29 cellular contexts compared by ENCODE assay signal in the genomic region with DNA sequence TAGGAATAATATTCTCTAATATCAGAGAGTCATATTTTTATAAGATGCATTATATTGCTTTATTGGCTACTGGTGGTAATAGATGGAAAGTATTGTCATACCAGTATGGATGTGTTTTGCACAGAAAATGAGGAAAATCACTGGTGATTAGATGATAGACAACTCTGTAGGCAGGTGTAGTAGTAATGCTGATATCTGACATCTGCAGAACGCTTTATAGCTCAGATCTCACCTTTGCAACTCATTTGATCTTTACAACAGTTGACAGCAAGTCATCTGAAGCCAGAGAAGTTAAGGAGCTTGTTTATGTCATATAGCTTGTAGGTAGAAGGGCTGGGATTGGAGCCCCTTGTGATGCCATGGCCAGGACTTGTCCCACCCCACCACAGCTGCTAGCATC.
DNase-seq lines count a peak whose midpoint lies in the region; TF ChIP-seq lines count a peak whose summit lies in the region.
"Had no signal": no experiment of that assay in that cellular context is flagged by ENCODE, and none has a peak within 500 bp of the region (broad histone marks: within the 10 kb centered on the region; RNA-seq: fewer than 3 reads in every experiment).

No MANE protein-coding gene starts in this region.

- H3K9me3 ChIP-seq in neural cell (ENCODE audit: low read length), result no peaks in the 10 kb centered on the region
- H3K9me3 ChIP-seq: A549; BE2C; BLaER1; BLaER1 treated with 17β-estradiol and CSF1 and Interleukin-3, amounts not matched to agents 10 nM and 100 nM; Caco-2 had no signal

- H3K4me3 ChIP-seq in neural cell (ENCODE audit: low read length) (peak overlapping the region; percentile 47), lower leg skin (ENCODE audit: low read depth, poor library complexity, severe bottlenecking) (no peak overlapping the region)
- H3K4me3 ChIP-seq: A549; BLaER1; BLaER1 treated with 17β-estradiol and CSF1 and Interleukin-3, amounts not matched to agents 10 nM and 100 nM had no signal

- H2AFZ ChIP-seq in neural cell (ENCODE audit: low read depth, low read length), result no peak overlapping the region

- peak; percentile 94 for TF ChIP-seq EP300 in neural cell (conservative IDR thresholded peaks at IDR 0.05; ENCODE audit: poor library complexity, severe bottlenecking)

- WGBS in lower leg skin, 2 donors, result 57 to 62% methylated on average over 1 of the region's 1 CpG

- H3K79me2 ChIP-seq in neural cell (replicated peaks; ENCODE audit: insufficient read depth, low read length), result no peaks in the 10 kb centered on the region

- no peaks in the 10 kb centered on the region for H4K20me1 ChIP-seq in neural cell (ENCODE audit: insufficient read depth)
- H4K20me1 ChIP-seq: BLaER1; BLaER1 treated with 17β-estradiol and CSF1 and Interleukin-3, amounts not matched to agents 10 nM and 100 nM had no signal

- peak overlapping the region; percentile 93 for H3K27ac ChIP-seq in neural cell (ENCODE audit: low read length)
- H3K27ac ChIP-seq: 22Rv1; A549; BLaER1; BLaER1 treated with 17β-estradiol and CSF1 and Interleukin-3, amounts not matched to agents 10 nM and 100 nM; C4-2B had no signal

- peak; percentile 8 for TF ChIP-seq RAD21 in neural cell (conservative IDR thresholded peaks at IDR 0.05)

- no peaks in the 10 kb centered on the region for H3F3A ChIP-seq in neural cell (ENCODE audit: insufficient read depth, low read length, poor library complexity, severe bottlenecking)

- H3K9me2 ChIP-seq in neural cell (ENCODE audit: insufficient read depth, low read length), result no peaks in the 10 kb centered on the region

- intact Hi-C loops in lower leg skin (cut with DNase I; ENCODE audit: low total_unique reads), result no loop called here

- DNase-seq in putamen (ENCODE audit: low spot score), result peak; percentile 57
- no peak for DNase-seq in lower leg skin (ENCODE audit: low spot score in 2 of 2)
- DNase-seq in NCI-H1436 treated with DMSO at 0.1 percent for 48 hours (lab: John Stamatoyannopoulos, UW), result no peak
- DNase-seq: 8988T; ACHN; AML-193; BE2C; C1 segment of cervical spinal cord; Caco-2; Calu3; CD4-positive, alpha-beta memory T cell; CD4-positive, alpha-beta T cell; CD4-positive, CD25-positive, alpha-beta regulatory T cell; CD8-positive, alpha-beta memory T cell; CD8-positive, alpha-beta T cell; COR-L47; DMS 273 treated with DMSO at 0.1 percent for 48 hours; DMS153; DMS53; DMS79; DMS79 treated with DMSO at 0.1 percent for 48 hours; DND-41; EL had no signal

- no peaks in the 10 kb centered on the region for H3K36me3 ChIP-seq in neural cell (ENCODE audit: insufficient read depth, low read length)
- H3K36me3 ChIP-seq: BE2C; BLaER1; BLaER1 treated with 17β-estradiol and CSF1 and Interleukin-3, amounts not matched to agents 10 nM and 100 nM had no signal

- H3K27me3 ChIP-seq in neural cell (ENCODE audit: insufficient read depth, low read depth, low read length), result no peaks in the 10 kb centered on the region
- H3K27me3 ChIP-seq: BE2C; BLaER1; BLaER1 treated with 17β-estradiol and CSF1 and Interleukin-3, amounts not matched to agents 10 nM and 100 nM had no signal

- H3K4me2 ChIP-seq in neural cell (ENCODE audit: low read length), result no peak overlapping the region
- H3K4me2 ChIP-seq: A549; BLaER1; BLaER1 treated with 17β-estradiol and CSF1 and Interleukin-3, amounts not matched to agents 10 nM and 100 nM had no signal

- no peak for TF ChIP-seq POLR2A in lower leg skin (IDR thresholded peaks at IDR 0.05)

- TF ChIP-seq CTCF in neural cell (IDR thresholded peaks at IDR 0.05; ENCODE audit: poor library complexity, severe bottlenecking) (no peak), lower leg skin (IDR thresholded peaks at IDR 0.05) (no peak)

- peak overlapping the region; percentile 49 for H3K9ac ChIP-seq in neural cell (ENCODE audit: low read length)
- H3K9ac ChIP-seq: BLaER1; BLaER1 treated with 17β-estradiol and CSF1 and Interleukin-3, amounts not matched to agents 10 nM and 100 nM had no signal

TF ChIP-seq in neural cell, 6 proteins besides CTCF, POLR2A, EP300 and RAD21:
- peak; percentile 24 for TF ChIP-seq SMC3 (conservative IDR thresholded peaks at IDR 0.05; ENCODE audit: poor library complexity)
- no peak for TF ChIP-seq EZH2 (IDR thresholded peaks at IDR 0.05; ENCODE audit: borderline replicate concordance, insufficient read depth, low read length, poor library complexity, severe bottlenecking)
- TF ChIP-seq POLR2AphosphoS5 (IDR thresholded peaks at IDR 0.05), result peak; percentile 70
